Comparison of ENCODE assay signal across 27 cellular contexts in genomic region chr14:49417790-49418189, GRCh38.
"Had no signal": no experiment of that assay in that cellular context is flagged by ENCODE, and none has a peak within 500 bp of the region (broad histone marks: within the 10 kb centered on the region; RNA-seq: fewer than 3 reads in every experiment).

No MANE protein-coding gene starts in this region.

- H3K4me1 ChIP-seq: parathyroid adenoma, psoas muscle, right lobe of liver, sigmoid colon, stomach, thyroid gland, tibial nerve, upper lobe of right lung, uterus had no signal

- DNase-seq: naive B cell; naive thymus-derived CD8-positive, alpha-beta T cell; nephron progenitor cell; occipital lobe; ovary; posterior cingulate gyrus; psoas muscle; right cardiac atrium; right lobe of liver; sigmoid colon; small intestine; stimulated activated CD4-positive, alpha-beta T cell treated with anti-CD3 and anti-CD28 coated beads, Interleukin-15, amount 100 ng/mL, for 24 hours; stimulated activated CD4-positive, alpha-beta T cell treated with anti-CD3 and anti-CD28 coated beads, Interleukin-2, amount 100 ng/mL, for 24 hours; stimulated activated CD4-positive, alpha-beta T cell treated with anti-CD3 and anti-CD28 coated beads, Interleukin-2, amount 100 ng/mL, for 48 hours; stimulated activated CD4-positive, alpha-beta T cell treated with anti-CD3 and anti-CD28 coated beads, Interleukin-4, amount 100 ng/mL, for 24 hours; stimulated activated naive B cell treated with anti-CD40 and anti-IgM and Interleukin-4, amounts not matched to agents 10 μg/mL and 1 μg/mL and 100 μg/mL, for 72 hours; stimulated activated naive CD4-positive, alpha-beta T cell treated with Interleukin-2 at 50 U/mL for 16 hours; stomach; thyroid gland; trophoblast cell; upper lobe of right lung; uterus had no signal

- H3K79me2 ChIP-seq: parathyroid adenoma had no signal

- H3K36me3 ChIP-seq: ovary, right lobe of liver, sigmoid colon, stomach, thoracic aorta, thyroid gland, tibial nerve, upper lobe of right lung, uterus had no signal

- H3K27me3 ChIP-seq: ovary, right lobe of liver, sigmoid colon, stomach, thyroid gland, tibial nerve, upper lobe of right lung, uterus had no signal

- H3K9me3 ChIP-seq: ovary, psoas muscle, right lobe of liver, sigmoid colon, stomach, thoracic aorta, thyroid gland, tibial nerve, upper lobe of right lung, uterus had no signal

- ATAC-seq: naive thymus-derived CD8-positive, alpha-beta T cell; natural killer cell treated with Interleukin-12 subunit alpha and Interleukin-12 subunit beta and Interleukin-15 and Interleukin-18, amount 100 ng/mL, for 72 hours; psoas muscle; right cardiac atrium; right lobe of liver; stimulated activated effector memory CD8-positive, alpha-beta T cell treated with anti-CD3 and anti-CD28 coated beads, Interleukin-12 subunit alpha, Interleukin-12 subunit beta, amount 100 ng/mL, for 72 hours; stimulated activated naive B cell treated with anti-CD40 and anti-IgM and Interleukin-4, amounts not matched to agents 10 μg/mL and 1 μg/mL and 100 μg/mL, for 72 hours; upper lobe of right lung had no signal

- H3K4me3 ChIP-seq: ovary, psoas muscle, right lobe of liver, sigmoid colon, stomach, thoracic aorta, thyroid gland, tibial nerve, upper lobe of right lung, uterus had no signal

- H2AFZ ChIP-seq: parathyroid adenoma had no signal

- H3K27ac ChIP-seq: ovary, parathyroid adenoma, psoas muscle, right lobe of liver, sigmoid colon, stomach, thoracic aorta, thyroid gland, tibial nerve, upper lobe of right lung, uterus had no signal
